In genomic region chr19:57961785-57962184, GRCh38 we compare ENCODE assay signal across 9 cellular contexts. TPM values are rescaled to one million over a fixed set of nuclear protein-coding genes. Genes with fewer than 3 reads are reported as not detected.
"Had no signal": no experiment of that assay in that cellular context is flagged by ENCODE, and none has a peak within 500 bp of the region (broad histone marks: within the 10 kb centered on the region; RNA-seq: fewer than 3 reads in every experiment).

No MANE protein-coding gene starts in this region.

- DNase-seq: GDM1, GF-D8 had no signal

- ATAC-seq: GM12878 had no signal

- H3K4me3 ChIP-seq: GM12878 had no signal

- FAIRE-seq: G401.6, GM12878, GM12891, GM12892, GM18507, GM19239 had no signal

RNA-seq across cellular contexts. Expression of gene C19orf18, which starts 12.5 kb away (rescaled TPM):
- total RNA-seq: G401, GM12878 had no signal
